ENCODE assay signal across 11 cellular contexts in the genomic region with DNA sequence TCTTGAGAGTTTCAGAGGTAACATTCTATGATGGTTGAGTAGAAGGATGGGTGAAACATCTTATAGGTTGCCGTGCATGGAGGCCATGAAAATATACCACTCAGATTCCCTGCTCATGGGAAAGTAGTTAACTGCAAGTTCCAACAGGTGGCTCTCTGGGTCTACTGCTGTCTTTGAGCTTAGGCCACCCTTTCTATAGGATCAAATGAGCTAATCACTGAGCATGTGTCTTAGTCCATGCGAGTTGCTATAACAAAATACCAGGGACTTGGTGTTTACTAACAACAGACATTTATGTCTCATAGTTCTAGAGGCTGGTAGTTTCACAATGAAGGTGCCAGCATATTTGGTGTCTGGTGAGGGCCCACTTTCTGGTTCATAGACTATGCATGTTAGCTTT.
DNase-seq lines count a peak whose midpoint lies in the region; ATAC-seq, FAIRE-seq and TF ChIP-seq lines count a peak whose summit lies in the region.
"Had no signal": no experiment of that assay in that cellular context is flagged by ENCODE, and none has a peak within 500 bp of the region (broad histone marks: within the 10 kb centered on the region; RNA-seq: fewer than 3 reads in every experiment).

No MANE protein-coding gene starts in this region.

- no peak for FAIRE-seq in HTR-8/SVneo (lab: Jason Lieb, UNC)

- H3F3A ChIP-seq in PC-3 (ENCODE audit: low read length, unreplicated experiment), result no peaks in the 10 kb centered on the region

- H2AFZ ChIP-seq in PC-3 (ENCODE audit: low read length) (no peak overlapping the region), fibroblast of lung (ENCODE audit: low read length) (no peak overlapping the region)

- H3K4me2 ChIP-seq in PC-3 (ENCODE audit: low read length), result no peak overlapping the region
- H3K4me2 ChIP-seq in fibroblast of lung (ENCODE audit: extremely low read depth, insufficient read depth, low read length), result no peak overlapping the region

- H3K27me3 ChIP-seq in left ventricle myocardium inferior (ENCODE audit: low read depth), result no peaks in the 10 kb centered on the region
- H3K27me3 ChIP-seq in PC-3 (ENCODE audit: low read length), result no peaks in the 10 kb centered on the region
- no peaks in the 10 kb centered on the region for H3K27me3 ChIP-seq in fibroblast of lung (ENCODE audit: control insufficient read depth, insufficient read depth, low read length)
- H3K27me3 ChIP-seq: neutrophil had no signal

- no TSS peak for BruUV-seq in PC-3 (replicated peaks; lab: Mats Ljungman, UMichigan)

- ATAC-seq in left ventricle myocardium superior, result no peak
- peak; percentile 64; the same call in 1 of the 2 replicates for ATAC-seq in PC-3

- H3K27ac ChIP-seq in left ventricle myocardium inferior (replicated peaks) (no peak overlapping the region), PC-3 (ENCODE audit: low read length) (no peak overlapping the region), fibroblast of lung (ENCODE audit: insufficient read depth, low read length) (no peak overlapping the region)
- H3K27ac ChIP-seq: neutrophil had no signal

- H3K4me3 ChIP-seq in left ventricle myocardium inferior (no peak overlapping the region), PC-3 (ENCODE audit: low read length) (no peak overlapping the region), fibroblast of lung (replicated peaks in 1 of 4; ENCODE audit: control extremely low read depth in 1 of 4, insufficient read depth in 1 of 4, low read depth in 3 of 4, low read length in 4 of 4) (no peak overlapping the region)

- CTCF ChIA-PET in PC-3 (lab: Charles Lee), result no interaction called here

- no peaks in the 10 kb centered on the region for H3K9me3 ChIP-seq in left ventricle myocardium inferior (replicated peaks)
- no peaks in the 10 kb centered on the region for H3K9me3 ChIP-seq in PC-3 (ENCODE audit: low read length)
- H3K9me3 ChIP-seq in fibroblast of lung (ENCODE audit: control insufficient read depth, insufficient read depth, low read depth, low read length), result no peaks in the 10 kb centered on the region
- H3K9me3 ChIP-seq: neutrophil had no signal

- H3K36me3 ChIP-seq in left ventricle myocardium inferior (no peaks in the 10 kb centered on the region), PC-3 (ENCODE audit: low read depth, low read length) (no peaks in the 10 kb centered on the region), fibroblast of lung (ENCODE audit: control insufficient read depth, insufficient read depth, low read length) (no peaks in the 10 kb centered on the region)
- H3K36me3 ChIP-seq: neutrophil had no signal

- H3K79me2 ChIP-seq in PC-3 (ENCODE audit: low read length) (no peaks in the 10 kb centered on the region), fibroblast of lung (ENCODE audit: control insufficient read depth, insufficient read depth, low read length) (no peaks in the 10 kb centered on the region)

- POLR2A ChIA-PET in PC-3 (lab: Charles Lee; ENCODE audit: unreplicated experiment), result no interaction called here

- H4K20me1 ChIP-seq in PC-3 (ENCODE audit: low read length) (no peaks in the 10 kb centered on the region), fibroblast of lung (ENCODE audit: control insufficient read depth, extremely low read depth, insufficient read depth, low read length) (no peaks in the 10 kb centered on the region)

- intact Hi-C loops in left ventricle myocardium inferior (cut with micrococcal nuclease), result no loop called here
- intact Hi-C loops in left ventricle myocardium superior (cut with micrococcal nuclease), result no loop called here
- intact Hi-C loops in PC-3 (cut with micrococcal nuclease), result loop anchor here (1.0 kb wide), 1 partner anchor 659 kb away; no protein-coding TSS in a partner anchor

- H3K9me2 ChIP-seq in PC-3 (replicated peaks; ENCODE audit: low read length), result no peaks in the 10 kb centered on the region

- H3K4me1 ChIP-seq in left ventricle myocardium inferior (no peaks in the 10 kb centered on the region), PC-3 (ENCODE audit: insufficient read depth, low read length) (no peaks in the 10 kb centered on the region), fibroblast of lung (ENCODE audit: control insufficient read depth, extremely low read depth, insufficient read depth, low read length) (no peaks in the 10 kb centered on the region)

- H3K9ac ChIP-seq in PC-3 (ENCODE audit: low read length) (no peak overlapping the region), fibroblast of lung (ENCODE audit: insufficient read depth, low read length) (no peak overlapping the region)

- DNase-seq in left ventricle myocardium inferior, result no peak
- DNase-seq in left ventricle myocardium superior, result no peak
- DNase-seq in PC-3, result peak; percentile 58
- peak; percentile 13 to 29 for DNase-seq in fibroblast of lung (ENCODE audit: low read depth in 2 of 2)
- no peak for DNase-seq in HTR-8/SVneo (ENCODE audit: insufficient read length, low spot score)
- DNase-seq in stimulated activated CD4-positive, alpha-beta T cell treated with anti-CD3 and anti-CD28 coated beads, Interleukin-12 subunit alpha, Interleukin-12 subunit beta, amount 100 ng/mL, for 4 hours, result no peak
- no peak for DNase-seq in activated T-cell treated with anti-CD3 and anti-CD28 coated beads for 4 hours
- DNase-seq in inferior parietal cortex (ENCODE audit: extremely low spot score), result no peak
- DNase-seq: NCI-H187, SW 1271 had no signal

- TF ChIP-seq CTCF in left ventricle myocardium inferior (IDR thresholded peaks at IDR 0.05; ENCODE audit: borderline replicate concordance) (peak; percentile 35), PC-3 (conservative IDR thresholded peaks at IDR 0.05; ENCODE audit: low read depth, low read length) (peak; percentile 63), fibroblast of lung (conservative IDR thresholded peaks at IDR 0.05 in 1 of 2, IDR thresholded peaks at IDR 0.05 in 1 of 2; ENCODE audit: low read depth in 1 of 2, low read length in 2 of 2) (peak in 1 of 2 donors; percentile 45)

Comparison
In these comparisons a context has a peak if more than half of its experiments do, and no peak if none do; other contexts are left out.
1. DNase-seq: peak in PC-3 (single experiment) and fibroblast of lung (2 of 2); none in left ventricle myocardium inferior (single experiment), left ventricle myocardium superior (single experiment), HTR-8/SVneo (single experiment), stimulated activated CD4-positive, alpha-beta T cell treated with anti-CD3 and anti-CD28 coated beads, Interleukin-12 subunit alpha, Interleukin-12 subunit beta, amount 100 ng/mL, for 4 hours (single experiment), activated T-cell treated with anti-CD3 and anti-CD28 coated beads for 4 hours (single experiment) and inferior parietal cortex (single experiment).